Comparison of ENCODE assay signal across 20 cellular contexts in genomic region chr6:150895898-150896632, GRCh38. TPM values are rescaled to one million over a fixed set of nuclear protein-coding genes. Genes with fewer than 3 reads are reported as not detected.
DNase-seq lines count a peak whose midpoint lies in the region; ATAC-seq and FAIRE-seq lines count a peak whose summit lies in the region.
"Had no signal": no experiment of that assay in that cellular context is flagged by ENCODE, and none has a peak within 500 bp of the region (broad histone marks: within the 10 kb centered on the region; RNA-seq: fewer than 3 reads in every experiment).

No MANE protein-coding gene starts in this region.

- H3K36me3 ChIP-seq in BLaER1 = peaks cover 62% of the 10 kb centered on the region
- H3K36me3 ChIP-seq in BLaER1 treated with 17β-estradiol and CSF1 and Interleukin-3, amounts not matched to agents 10 nM and 100 nM = peaks cover 21 to 93% (median 80%) of the 10 kb centered on the region in 11 experiments; a peak in 21 of 22 replicates
- H3K36me3 ChIP-seq: lower lobe of right lung had no signal

- peak overlapping the region; percentile 59 for H3K4me2 ChIP-seq in BLaER1
- H3K4me2 ChIP-seq in BLaER1 treated with 17β-estradiol and CSF1 and Interleukin-3, amounts not matched to agents 10 nM and 100 nM = peak overlapping the region in 6 of 11 experiments; percentile 43 to 76 (median 72); a peak in 9 of 22 replicates

- DNase-seq in T-helper 17 cell (no peak), islet precursor cell (peak; percentile 56), urothelium cell line (ENCODE audit: low spot score) (no peak), DMS 273 treated with DMSO at 0.1 percent for 48 hours (lab: John Stamatoyannopoulos, UW) (no peak)
- DNase-seq: activated T-cell treated with anti-CD3 and anti-CD28 coated beads, Interleukin-2, amount 50 U/mL, for 72 hours; CD8-positive, alpha-beta T cell; dermis blood vessel endothelial cell; GM23248; kidney; lower lobe of right lung; NCI-H187; NCI-H526 treated with DMSO at 0.1 percent for 48 hours; psoas muscle; stimulated activated CD8-positive, alpha-beta memory T cell treated with anti-CD3 and anti-CD28 coated beads, Interleukin-4, amount 100 ng/mL, for 48 hours had no signal

- H3K27ac Mint-ChIP-seq in T-helper 17 cell = peak overlapping the region; percentile 78
- H3K27ac Mint-ChIP-seq: activated naive CD4-positive, alpha-beta T cell treated with anti-CD3 and anti-CD28 coated beads, Interleukin-2, amount 50 U/mL, for 24 hours; CD8-positive, alpha-beta T cell had no signal

- no peak overlapping the region for H3K4me3 Mint-ChIP-seq in T-helper 17 cell
- H3K4me3 Mint-ChIP-seq: activated naive CD4-positive, alpha-beta T cell treated with anti-CD3 and anti-CD28 coated beads, Interleukin-2, amount 50 U/mL, for 24 hours had no signal

- peaks cover 3% of the 10 kb centered on the region for H3K36me3 Mint-ChIP-seq in T-helper 17 cell (ENCODE audit: low read depth)

- no peaks in the 10 kb centered on the region for H3K27me3 Mint-ChIP-seq in T-helper 17 cell
- H3K27me3 Mint-ChIP-seq: activated naive CD4-positive, alpha-beta T cell treated with anti-CD3 and anti-CD28 coated beads, Interleukin-2, amount 50 U/mL, for 24 hours had no signal

- no peaks in the 10 kb centered on the region for H3K9me3 ChIP-seq in BLaER1
- no peaks in the 10 kb centered on the region for H3K9me3 ChIP-seq in BLaER1 treated with 17β-estradiol and CSF1 and Interleukin-3, amounts not matched to agents 10 nM and 100 nM (replicated peaks in 1 of 11)
- no peaks in the 10 kb centered on the region for H3K9me3 ChIP-seq in T-helper 17 cell (ENCODE audit: control insufficient read depth, low read length, poor library complexity, severe bottlenecking)
- H3K9me3 ChIP-seq: lower lobe of right lung, psoas muscle, tibial nerve had no signal

- ATAC-seq in T-helper 17 cell = no peak
- ATAC-seq in HG03108 (IDR thresholded peaks at IDR 0.05; ENCODE audit: unreplicated experiment) = no peak
- ATAC-seq: CD8-positive, alpha-beta T cell; lower lobe of right lung; psoas muscle; Right ventricle myocardium inferior had no signal

- peaks cover 44% of the 10 kb centered on the region for H4K20me1 ChIP-seq in BLaER1
- peaks cover 0 to 84% (median 61%) of the 10 kb centered on the region in 11 experiments; a peak in 16 of 22 replicates for H4K20me1 ChIP-seq in BLaER1 treated with 17β-estradiol and CSF1 and Interleukin-3, amounts not matched to agents 10 nM and 100 nM

- peaks cover 24% of the 10 kb centered on the region for H3K4me1 Mint-ChIP-seq in T-helper 17 cell

- no peaks in the 10 kb centered on the region for H3K27me3 ChIP-seq in BLaER1
- no peaks in the 10 kb centered on the region for H3K27me3 ChIP-seq in BLaER1 treated with 17β-estradiol and CSF1 and Interleukin-3, amounts not matched to agents 10 nM and 100 nM
- H3K27me3 ChIP-seq: tibial nerve had no signal

- no peak overlapping the region for H3K4me3 ChIP-seq in BLaER1
- no peak overlapping the region for H3K4me3 ChIP-seq in BLaER1 treated with 17β-estradiol and CSF1 and Interleukin-3, amounts not matched to agents 10 nM and 100 nM
- H3K4me3 ChIP-seq: GM23248, lower lobe of right lung, psoas muscle, tibial nerve had no signal

- H3K4me1 ChIP-seq in BLaER1 = peaks cover 26% of the 10 kb centered on the region
- H3K4me1 ChIP-seq in BLaER1 treated with 17β-estradiol and CSF1 and Interleukin-3, amounts not matched to agents 10 nM and 100 nM = peaks cover 19 to 59% (median 23%) of the 10 kb centered on the region in 10 experiments

- FAIRE-seq in urothelium cell line (lab: Jason Lieb, UNC) = no peak
- FAIRE-seq: kidney had no signal

- no peak overlapping the region for H3K27ac ChIP-seq in BLaER1
- H3K27ac ChIP-seq in BLaER1 treated with 17β-estradiol and CSF1 and Interleukin-3, amounts not matched to agents 10 nM and 100 nM = peak overlapping the region in 1 of 11 experiments; percentile 12; a peak in 2 of 22 replicates
- H3K27ac ChIP-seq: lower lobe of right lung, psoas muscle had no signal

- H3K9ac ChIP-seq in BLaER1 = no peak overlapping the region
- no peak overlapping the region for H3K9ac ChIP-seq in BLaER1 treated with 17β-estradiol and CSF1 and Interleukin-3, amounts not matched to agents 10 nM and 100 nM

RNA-seq across cellular contexts. Expression of gene MTHFD1L, which starts 30.6 kb away (rescaled TPM):
- total RNA-seq in T-helper 17 cell = 10 to 100 TPM; 14.5 to 22.1 TPM
